9 cellular contexts compared by ENCODE assay signal in genomic region chr5:141521244-141521781, GRCh38. TPM values are rescaled to one million over a fixed set of nuclear protein-coding genes. Genes with fewer than 3 reads are reported as not detected.
DNase-seq lines count a peak whose midpoint lies in the region; ATAC-seq, FAIRE-seq and TF ChIP-seq lines count a peak whose summit lies in the region.
"Had no signal": no experiment of that assay in that cellular context is flagged by ENCODE, and none has a peak within 500 bp of the region (broad histone marks: within the 10 kb centered on the region; RNA-seq: fewer than 3 reads in every experiment).

No MANE protein-coding gene starts in this region.

- CTCF ChIA-PET in K562 (lab: Yijun Ruan, JAX; ENCODE audit: low intra/inter-chr PET ratio): no interaction called here

- H3K9ac ChIP-seq in K562 (ENCODE audit: insufficient read depth in 1 of 2, low read depth in 2 of 2, low read length in 2 of 2): no peak overlapping the region

- H3K27me3 ChIP-seq in K562 (ENCODE audit: control insufficient read depth in 2 of 2, insufficient read depth in 2 of 2, low read length in 2 of 2): no peaks in the 10 kb centered on the region

- no TSS peak for BruUV-seq in K562 (replicated peaks; lab: Mats Ljungman, UMichigan)

- no peaks in the 10 kb centered on the region for H3K79me2 ChIP-seq in K562 (ENCODE audit: control insufficient read depth, insufficient read depth, low read length)

- no peaks in the 10 kb centered on the region for H3K9me3 Mint-ChIP-seq in stimulated activated naive CD8-positive, alpha-beta T cell treated with anti-CD3 and anti-CD28 coated beads, Interleukin-15, amount 100 ng/mL, for 72 hours
- H3K9me3 Mint-ChIP-seq: naive B cell had no signal

- H3K27me3 Mint-ChIP-seq in stimulated activated naive CD8-positive, alpha-beta T cell treated with anti-CD3 and anti-CD28 coated beads, Interleukin-15, amount 100 ng/mL, for 72 hours: no peaks in the 10 kb centered on the region
- H3K27me3 Mint-ChIP-seq: naive B cell had no signal

- TF ChIP-seq RAD21 in K562 (CRISPR knock-in tag; conservative IDR thresholded peaks at IDR 0.05 in 1 of 2, IDR thresholded peaks at IDR 0.05 in 1 of 2): no peak

- H3K27ac ChIP-seq in K562 (ENCODE audit: extremely low read depth, low read depth, low read length): peak overlapping the region; percentile 32; the same call in 2 of the 3 replicates

- TF ChIP-seq CTCF in K562 (IDR thresholded peaks at IDR 0.05 in 2 of 3, conservative IDR thresholded peaks at IDR 0.05 in 1 of 3; ENCODE audit: insufficient read depth in 2 of 3, low read depth in 1 of 3, low read length in 3 of 3): no peak

- peaks cover 0 to 7% of the 10 kb centered on the region in 2 experiments; a peak in 2 of 5 replicates for H3K4me1 ChIP-seq in K562 (replicated peaks in 1 of 2; ENCODE audit: control insufficient read depth in 2 of 2, insufficient read depth in 2 of 2, low read length in 2 of 2)

- no peaks in the 10 kb centered on the region for H3K9me3 ChIP-seq in K562 (replicated peaks; ENCODE audit: control insufficient read depth, insufficient read depth, low read depth, low read length)

- FAIRE-seq in K562 (lab: Jason Lieb, UNC): peak; percentile 67

- DNase-seq in COLO829 (ENCODE audit: low spot score) (peak; percentile 95), NCI-H2107 (lab: John Stamatoyannopoulos, UW) (peak; percentile 26), K562 (ENCODE audit: extremely low read depth in 1 of 4, low spot score in 3 of 4) (peak in 2 of 4 experiments; percentile 36 to 53), kidney glomerular epithelial cell (lab: John Stamatoyannopoulos, UW) (peak; percentile 99)
- DNase-seq in stimulated activated naive CD8-positive, alpha-beta T cell treated with anti-CD3 and anti-CD28 coated beads, Interleukin-15, amount 100 ng/mL, for 72 hours: no peak
- DNase-seq: naive B cell had no signal

- TF ChIP-seq EP300 in K562 (IDR thresholded peaks at IDR 0.05; ENCODE audit: low read length): peak; percentile 51; the same call in 1 of the 2 replicates

- H3K4me2 ChIP-seq in K562 (ENCODE audit: insufficient read depth, low read length): no peak overlapping the region

- POLR2A ChIA-PET in K562 (lab: Yijun Ruan, JAX): interaction anchor here (0.7 to 1.0 kb wide), 4 partner anchors 10 to 550 kb away, joined by 3 read pairs; partner anchors contain the start of gene PCDHGB1

- peaks cover 99% of the 10 kb centered on the region for H3K36me3 ChIP-seq in K562 (ENCODE audit: control insufficient read depth, insufficient read depth, low read length)

- no peak overlapping the region for H3K4me3 ChIP-seq in K562

- no peak overlapping the region for H3K4me3 Mint-ChIP-seq in stimulated activated naive CD8-positive, alpha-beta T cell treated with anti-CD3 and anti-CD28 coated beads, Interleukin-15, amount 100 ng/mL, for 72 hours
- H3K4me3 Mint-ChIP-seq: naive B cell had no signal

- peaks cover 54% of the 10 kb centered on the region for H3K4me1 Mint-ChIP-seq in stimulated activated naive CD8-positive, alpha-beta T cell treated with anti-CD3 and anti-CD28 coated beads, Interleukin-15, amount 100 ng/mL, for 72 hours

- H4K20me1 ChIP-seq in K562 (replicated peaks; ENCODE audit: control insufficient read depth, insufficient read depth, low read length): no peaks in the 10 kb centered on the region; the same call in 1 of the 2 replicates

- intact Hi-C loops in K562 (cut with micrococcal nuclease): loop anchor here (5.0 kb wide), 1 partner anchor 109 kb away; the partner anchor contains the start of gene PCDHGA10

- WGBS in K562 (ENCODE audit: insufficient coverage, low coverage, missing lambda C conversion rate): 52% methylated on average over 2 of the region's 2 CpGs

- H3K9me1 ChIP-seq in K562 (ENCODE audit: control insufficient read depth, insufficient read depth, low read length): no peaks in the 10 kb centered on the region

- peak overlapping the region in 1 of 2 donors; percentile 47 for H3K27ac Mint-ChIP-seq in stimulated activated naive CD8-positive, alpha-beta T cell treated with anti-CD3 and anti-CD28 coated beads, Interleukin-15, amount 100 ng/mL, for 72 hours

- ATAC-seq in K562 (peak; percentile 15; the same call in 2 of the 3 replicates), GM19467 (IDR thresholded peaks at IDR 0.05; ENCODE audit: unreplicated experiment) (no peak), GM21390 (IDR thresholded peaks at IDR 0.05; ENCODE audit: unreplicated experiment) (no peak), GM18867 (IDR thresholded peaks at IDR 0.05; ENCODE audit: unreplicated experiment) (no peak)
- ATAC-seq in stimulated activated naive CD8-positive, alpha-beta T cell treated with anti-CD3 and anti-CD28 coated beads, Interleukin-15, amount 100 ng/mL, for 72 hours: peak; percentile 75

- TF ChIP-seq POLR2A in K562 (conservative IDR thresholded peaks at IDR 0.05): no peak

- in situ Hi-C loops in K562 (cut with MboI): loop anchor here (5.0 kb wide), 1 partner anchor 99 kb away; the partner anchor contains the start of gene PCDHGA11

- no peak overlapping the region for H2AFZ ChIP-seq in K562 (ENCODE audit: low read depth, low read length)

TF ChIP-seq in K562, 482 proteins besides CTCF, POLR2A, EP300 and RAD21 (continues in another document):
- no peak for TF ChIP-seq SAFB2 (IDR thresholded peaks at IDR 0.05; ENCODE audit: borderline replicate concordance, low read depth, low read length, severe bottlenecking)
- TF ChIP-seq SNIP1 (IDR thresholded peaks at IDR 0.05; ENCODE audit: low read depth): no peak

RNA-seq across cellular contexts. Expression of gene PCDHGC5, which starts 32.4 kb away (rescaled TPM):
- total RNA-seq in K562 (2011; cell fraction: chromatin; rRNA removed; ENCODE audit: low replicate concordance): 0.14 TPM in 1 of 2 replicates, not detected in the other
- 0.17 TPM in 1 of 2 replicates, not detected in the other for total RNA-seq in K562 (2011; cell fraction: nucleolus; rRNA removed)
- total RNA-seq in K562 (2011; cell fraction: nucleoplasm; rRNA removed): not detected in 2 replicates
- total RNA-seq in K562 (2014; rRNA removed) (not detected in 2 replicates), K562 (2014; rRNA removed; fragmentation: Illumina TruSeq; extraction: Trizol) (not detected in 2 replicates), K562 (2015; rRNA removed; fragmentation: Illumina TruSeq; extraction: Trizol) (not detected in 2 replicates), K562 (2021) (not detected in 2 replicates)
- polyA plus RNA-seq in K562 (2011; rRNA removed) (not detected in 2 replicates), K562 (2014; fragmentation: Illumina TruSeq; extraction: Trizol) (not detected in 2 replicates), K562 (2014; fragmentation: Nextera tagmentation; extraction: Ambion mirVana) (not detected), K562 (2014; rRNA removed) (not detected in 2 replicates)
- not detected in 2 replicates for polyA plus RNA-seq in K562 (2011; cell fraction: cytosol; rRNA removed)
- polyA plus RNA-seq in K562 (2011; cell fraction: nucleus; rRNA removed): not detected in 2 replicates
- polyA plus RNA-seq in K562 (2012): not detected in 2 replicates
- polyA minus RNA-seq in K562 (2011; rRNA and poly(A)+ RNA removed): not detected in 2 replicates
- polyA minus RNA-seq in K562 (2011; cell fraction: cytosol; rRNA and poly(A)+ RNA removed): not detected in 2 replicates
- not detected in 2 replicates for polyA minus RNA-seq in K562 (2011; cell fraction: nucleus; rRNA and poly(A)+ RNA removed)

RNA-seq across cellular contexts. Expression of gene PCDHGC4, which starts 36.5 kb away (rescaled TPM):
- not detected in 2 replicates for total RNA-seq in K562 (2011; cell fraction: chromatin; rRNA removed; ENCODE audit: low replicate concordance)
- total RNA-seq in K562 (2011; cell fraction: nucleolus; rRNA removed): not detected in 2 replicates
- total RNA-seq in K562 (2011; cell fraction: nucleoplasm; rRNA removed): not detected in 2 replicates
- total RNA-seq in K562 (2014; rRNA removed) (0.05 TPM in 1 of 2 replicates, not detected in the other), K562 (2014; rRNA removed; fragmentation: Illumina TruSeq; extraction: Trizol) (not detected in 2 replicates), K562 (2015; rRNA removed; fragmentation: Illumina TruSeq; extraction: Trizol) (not detected in 2 replicates), K562 (2021) (not detected in 2 replicates)
- polyA plus RNA-seq in K562 (2011; rRNA removed) (not detected in 2 replicates), K562 (2014; fragmentation: Illumina TruSeq; extraction: Trizol) (not detected in 2 replicates), K562 (2014; fragmentation: Nextera tagmentation; extraction: Ambion mirVana) (not detected), K562 (2014; rRNA removed) (not detected in 2 replicates)
- not detected in 2 replicates for polyA plus RNA-seq in K562 (2011; cell fraction: cytosol; rRNA removed)
- not detected in 2 replicates for polyA plus RNA-seq in K562 (2011; cell fraction: nucleus; rRNA removed)
- not detected in 2 replicates for polyA plus RNA-seq in K562 (2012)
- not detected in 2 replicates for polyA minus RNA-seq in K562 (2011; rRNA and poly(A)+ RNA removed)
- polyA minus RNA-seq in K562 (2011; cell fraction: cytosol; rRNA and poly(A)+ RNA removed): not detected in 2 replicates
- not detected in 2 replicates for polyA minus RNA-seq in K562 (2011; cell fraction: nucleus; rRNA and poly(A)+ RNA removed)

RNA-seq across cellular contexts. Expression of gene PCDHGC3, which starts 45.5 kb away (rescaled TPM):
- total RNA-seq in K562 (2011; cell fraction: chromatin; rRNA removed; ENCODE audit: low replicate concordance): 0.12 TPM in 1 of 2 replicates, not detected in the other
- total RNA-seq in K562 (2011; cell fraction: nucleolus; rRNA removed): not detected in 2 replicates
- not detected in 2 replicates for total RNA-seq in K562 (2011; cell fraction: nucleoplasm; rRNA removed)
- not detected in 2 replicates for total RNA-seq in K562 (2014; rRNA removed)
- not detected in 2 replicates for total RNA-seq in K562 (2014; rRNA removed; fragmentation: Illumina TruSeq; extraction: Trizol)
- not detected in 2 replicates for total RNA-seq in K562 (2015; rRNA removed; fragmentation: Illumina TruSeq; extraction: Trizol)
- total RNA-seq in K562 (2021): 0.07 and 0.20 TPM in 2 replicates
- not detected in 2 replicates for polyA plus RNA-seq in K562 (2011; rRNA removed)
- not detected in 2 replicates for polyA plus RNA-seq in K562 (2011; cell fraction: cytosol; rRNA removed)
- polyA plus RNA-seq in K562 (2011; cell fraction: nucleus; rRNA removed): not detected in 2 replicates
- polyA plus RNA-seq in K562 (2012): not detected in 2 replicates
- polyA plus RNA-seq in K562 (2014; fragmentation: Illumina TruSeq; extraction: Trizol): not detected in 2 replicates
- not detected for polyA plus RNA-seq in K562 (2014; fragmentation: Nextera tagmentation; extraction: Ambion mirVana)
- not detected in 2 replicates for polyA plus RNA-seq in K562 (2014; rRNA removed)
- not detected in 2 replicates for polyA minus RNA-seq in K562 (2011; rRNA and poly(A)+ RNA removed)
- not detected in 2 replicates for polyA minus RNA-seq in K562 (2011; cell fraction: cytosol; rRNA and poly(A)+ RNA removed)
- polyA minus RNA-seq in K562 (2011; cell fraction: nucleus; rRNA and poly(A)+ RNA removed): not detected in 2 replicates

Comparison
In these comparisons a context has a peak if more than half of its experiments do, and no peak if none do; other contexts are left out.
1. DNase-seq: peak in COLO829 (single experiment), NCI-H2107 (single experiment) and kidney glomerular epithelial cell (single experiment); none in stimulated activated naive CD8-positive, alpha-beta T cell treated with anti-CD3 and anti-CD28 coated beads, Interleukin-15, amount 100 ng/mL, for 72 hours (0 of 2).
2. ATAC-seq: peak in K562 (single experiment) and stimulated activated naive CD8-positive, alpha-beta T cell treated with anti-CD3 and anti-CD28 coated beads, Interleukin-15, amount 100 ng/mL, for 72 hours (single experiment); none in GM19467 (single experiment), GM21390 (single experiment) and GM18867 (single experiment).